ENCODE assay signal across 20 cellular contexts in the genomic region with DNA sequence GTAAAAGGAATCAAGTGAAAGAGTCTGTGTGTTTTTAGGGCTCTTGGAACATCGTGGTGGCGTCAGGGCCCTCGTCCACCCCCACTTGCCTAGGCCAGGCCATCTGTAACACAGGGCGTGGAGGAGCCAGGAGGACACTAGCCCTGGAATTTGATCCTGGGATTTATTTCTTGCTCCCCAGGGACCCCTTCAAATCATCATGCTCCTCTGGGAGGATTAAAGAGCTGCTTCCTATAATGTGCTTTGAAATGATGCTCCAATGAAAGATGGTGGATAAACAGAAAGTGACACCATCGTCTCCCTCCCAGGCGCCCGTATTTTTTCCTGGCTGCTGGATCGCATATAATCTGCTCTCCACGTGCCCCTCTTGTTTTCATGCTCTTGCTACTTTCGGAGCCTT.
DNase-seq lines count a peak whose midpoint lies in the region; ATAC-seq, FAIRE-seq and TF ChIP-seq lines count a peak whose summit lies in the region.
"Had no signal": no experiment of that assay in that cellular context is flagged by ENCODE, and none has a peak within 500 bp of the region (broad histone marks: within the 10 kb centered on the region; RNA-seq: fewer than 3 reads in every experiment).

No MANE protein-coding gene starts in this region.

- peaks cover 12% of the 10 kb centered on the region for H3K27me3 Mint-ChIP-seq in stimulated activated naive CD8-positive, alpha-beta T cell treated with anti-CD3 and anti-CD28 coated beads, Interleukin-15, amount 100 ng/mL, for 72 hours
- no peaks in the 10 kb centered on the region for H3K27me3 Mint-ChIP-seq in endodermal cell (ENCODE audit: insufficient read depth)

- H3K27ac Mint-ChIP-seq in stimulated activated naive CD8-positive, alpha-beta T cell treated with anti-CD3 and anti-CD28 coated beads, Interleukin-15, amount 100 ng/mL, for 72 hours, result peak overlapping the region; percentile 45 to 70
- H3K27ac Mint-ChIP-seq in endodermal cell, result no peak overlapping the region

- no peaks in the 10 kb centered on the region for H3K27me3 ChIP-seq in endodermal cell (ENCODE audit: control insufficient read depth, insufficient read depth, low read length, poor library complexity, severe bottlenecking)

- H3K36me3 Mint-ChIP-seq in endodermal cell (ENCODE audit: low read depth), result peaks cover 8% of the 10 kb centered on the region

- H3K4me1 Mint-ChIP-seq in stimulated activated naive CD8-positive, alpha-beta T cell treated with anti-CD3 and anti-CD28 coated beads, Interleukin-15, amount 100 ng/mL, for 72 hours, result no peaks in the 10 kb centered on the region
- peaks cover 35% of the 10 kb centered on the region for H3K4me1 Mint-ChIP-seq in endodermal cell

- no peaks in the 10 kb centered on the region for H3K9me3 ChIP-seq in endodermal cell (ENCODE audit: control insufficient read depth, low read length)
- H3K9me3 ChIP-seq: Caco-2, SK-N-SH had no signal

- H3K27ac ChIP-seq in endodermal cell (ENCODE audit: low read depth, low read length), result no peak overlapping the region

- FAIRE-seq in urothelium cell line (lab: Jason Lieb, UNC), result no peak
- FAIRE-seq: HTR-8/SVneo had no signal

- no peak for DNase-seq in stimulated activated naive CD8-positive, alpha-beta T cell treated with anti-CD3 and anti-CD28 coated beads, Interleukin-15, amount 100 ng/mL, for 72 hours
- no peak for DNase-seq in stimulated activated naive CD8-positive, alpha-beta T cell treated with anti-CD3 and anti-CD28 coated beads, Interleukin-15, Interleukin-2, amounts not matched to agents 100 U/mL and 50 U/mL, for 24 hours
- DNase-seq in NCI-H524 treated with DMSO at 0.1 percent for 48 hours (lab: John Stamatoyannopoulos, UW), result peak; percentile 97
- DNase-seq in endodermal cell, result peak; percentile 46
- DNase-seq in NOMO-1 (lab: John Stamatoyannopoulos, UW; ENCODE audit: unreplicated experiment in 2 of 2), result no peak
- no peak for DNase-seq in urothelium cell line (ENCODE audit: low spot score)
- DNase-seq: AML-193, DND-41, GF-D8, MV-4-11, NCI-H1436 treated with DMSO at 0.1 percent for 48 hours, NCI-H2081 treated with DMSO at 0.1 percent for 48 hours, NCI-H446 treated with DMSO at 0.1 percent for 48 hours, SK-N-SH, T-helper 1 cell had no signal

- TF ChIP-seq CTCF in endodermal cell (conservative IDR thresholded peaks at IDR 0.05), result no peak

- no peak overlapping the region for H3K9ac ChIP-seq in endodermal cell (ENCODE audit: extremely low read depth, low read length, poor library complexity, severe bottlenecking)
- H3K9ac ChIP-seq: SK-N-SH had no signal

- H3K4me3 Mint-ChIP-seq in stimulated activated naive CD8-positive, alpha-beta T cell treated with anti-CD3 and anti-CD28 coated beads, Interleukin-15, amount 100 ng/mL, for 72 hours, result no peak overlapping the region
- H3K4me3 Mint-ChIP-seq in endodermal cell, result no peak overlapping the region

- no peak overlapping the region for H3K4me3 ChIP-seq in endodermal cell (ENCODE audit: low read length)

- no peak for ATAC-seq in stimulated activated naive CD8-positive, alpha-beta T cell treated with anti-CD3 and anti-CD28 coated beads, Interleukin-15, amount 100 ng/mL, for 72 hours
- ATAC-seq in stimulated activated naive CD8-positive, alpha-beta T cell treated with anti-CD3 and anti-CD28 coated beads, Interleukin-15, Interleukin-2, amounts not matched to agents 100 U/mL and 50 U/mL, for 24 hours, result no peak
- ATAC-seq in GM18909 (IDR thresholded peaks at IDR 0.05; ENCODE audit: poor library complexity, unreplicated experiment) (no peak), GM18517 (IDR thresholded peaks at IDR 0.05; ENCODE audit: unreplicated experiment) (no peak)
- ATAC-seq: HCT116 had no signal

- H3K36me3 ChIP-seq in endodermal cell (ENCODE audit: control insufficient read depth, insufficient read depth, low read length), result peaks cover 6% of the 10 kb centered on the region

- H3K4me1 ChIP-seq in endodermal cell (ENCODE audit: control insufficient read depth, insufficient read depth, low read length), result peaks cover 17% of the 10 kb centered on the region

- 88 to 89% methylated on average over 5 to 10 of the region's 10 CpGs for WGBS in endodermal cell (ENCODE audit: insufficient coverage in 1 of 2, insufficient read length in 1 of 2), 2 experiments

- no peaks in the 10 kb centered on the region for H3K9me3 Mint-ChIP-seq in stimulated activated naive CD8-positive, alpha-beta T cell treated with anti-CD3 and anti-CD28 coated beads, Interleukin-15, amount 100 ng/mL, for 72 hours
- no peaks in the 10 kb centered on the region for H3K9me3 Mint-ChIP-seq in endodermal cell

Comparison
In these comparisons a context has a peak if more than half of its experiments do, and no peak if none do; other contexts are left out.
1. DNase-seq: peak in NCI-H524 treated with DMSO at 0.1 percent for 48 hours (single experiment) and endodermal cell (single experiment); none in stimulated activated naive CD8-positive, alpha-beta T cell treated with anti-CD3 and anti-CD28 coated beads, Interleukin-15, amount 100 ng/mL, for 72 hours (0 of 2), stimulated activated naive CD8-positive, alpha-beta T cell treated with anti-CD3 and anti-CD28 coated beads, Interleukin-15, Interleukin-2, amounts not matched to agents 100 U/mL and 50 U/mL, for 24 hours (single experiment), NOMO-1 (0 of 2) and urothelium cell line (single experiment).